In the genomic region with DNA sequence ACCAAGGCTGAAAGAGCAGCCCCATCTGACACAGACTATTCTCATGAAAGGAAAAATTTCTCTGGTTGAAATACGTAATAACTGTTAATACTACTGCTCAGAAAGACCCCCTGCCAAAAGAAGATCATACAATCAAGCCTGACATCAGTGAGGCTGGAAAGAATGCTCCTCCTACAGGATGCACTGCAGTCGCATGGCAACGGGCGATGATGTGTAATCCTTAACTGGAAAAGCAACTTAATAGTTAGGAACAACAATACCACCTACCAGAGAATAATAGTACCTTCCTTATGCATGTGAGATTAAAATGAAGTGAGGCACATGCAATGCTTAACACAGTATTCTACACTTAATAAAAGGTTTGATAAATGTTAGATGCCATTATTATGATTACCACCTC, we compare ENCODE assay signal across 12 cellular contexts. TPM values are rescaled to one million over a fixed set of nuclear protein-coding genes. Genes with fewer than 3 reads are reported as not detected.
DNase-seq lines count a peak whose midpoint lies in the region; ATAC-seq, FAIRE-seq and TF ChIP-seq lines count a peak whose summit lies in the region.
"Had no signal": no experiment of that assay in that cellular context is flagged by ENCODE, and none has a peak within 500 bp of the region (broad histone marks: within the 10 kb centered on the region; RNA-seq: fewer than 3 reads in every experiment).

No MANE protein-coding gene starts in this region.

- H3K27me3 ChIP-seq in keratinocyte (ENCODE audit: control insufficient read depth, extremely low read depth, insufficient read depth, low read length) = no peaks in the 10 kb centered on the region

- peak overlapping the region; percentile 78 for H3K4me3 Mint-ChIP-seq in activated naive CD8-positive, alpha-beta T cell treated with anti-CD3 and anti-CD28 coated beads for 36 hours

- H3K9me1 ChIP-seq in keratinocyte (ENCODE audit: control insufficient read depth, extremely low read depth, insufficient read depth, low read length) = no peaks in the 10 kb centered on the region

- H3K4me1 Mint-ChIP-seq in activated naive CD8-positive, alpha-beta T cell treated with anti-CD3 and anti-CD28 coated beads for 36 hours = peaks cover 30% of the 10 kb centered on the region

- no peak overlapping the region for H3K9ac ChIP-seq in keratinocyte (ENCODE audit: control insufficient read depth, extremely low read depth, insufficient read depth, low read length)

- FAIRE-seq in keratinocyte (lab: Jason Lieb, UNC) = no peak
- FAIRE-seq: frontal cortex had no signal

- peaks cover 26% of the 10 kb centered on the region for H3K79me2 ChIP-seq in keratinocyte (ENCODE audit: control insufficient read depth, insufficient read depth, low read length)

- H3K9me3 ChIP-seq in keratinocyte (ENCODE audit: control insufficient read depth, low read depth, low read length) = peaks cover 3% of the 10 kb centered on the region

- H3K36me3 Mint-ChIP-seq in activated naive CD8-positive, alpha-beta T cell treated with anti-CD3 and anti-CD28 coated beads for 36 hours = peaks cover 16% of the 10 kb centered on the region

- peaks cover 2% of the 10 kb centered on the region in 2 experiments for H3K36me3 ChIP-seq in keratinocyte (ENCODE audit: control insufficient read depth in 2 of 2, extremely low read depth in 1 of 2, insufficient read depth in 2 of 2, low read length in 2 of 2)

- peak overlapping the region; percentile 89 for H3K4me2 ChIP-seq in keratinocyte (ENCODE audit: control insufficient read depth, extremely low read depth, insufficient read depth, low read depth, low read length)

- H3K4me3 ChIP-seq in keratinocyte (ENCODE audit: control insufficient read depth in 2 of 3, extremely low read depth in 1 of 3, insufficient read depth in 2 of 3, low read depth in 1 of 3, low read length in 3 of 3) = no peak overlapping the region

- H3K27me3 Mint-ChIP-seq in activated naive CD8-positive, alpha-beta T cell treated with anti-CD3 and anti-CD28 coated beads for 36 hours = no peaks in the 10 kb centered on the region
- H3K27me3 Mint-ChIP-seq: stimulated activated naive CD8-positive, alpha-beta T cell treated with anti-CD3 and anti-CD28 coated beads, Interleukin-15, amount 100 ng/mL, for 72 hours had no signal

- no peaks in the 10 kb centered on the region for H4K20me1 ChIP-seq in keratinocyte (ENCODE audit: control insufficient read depth, extremely low read depth, insufficient read depth, low read length)

- no peak for ATAC-seq in GM19467 (IDR thresholded peaks at IDR 0.05; ENCODE audit: unreplicated experiment)
- ATAC-seq in GM21528 (IDR thresholded peaks at IDR 0.05; ENCODE audit: low FRiP score, unreplicated experiment) = no peak
- ATAC-seq in left lobe of liver = no peak

- peak overlapping the region; percentile 77 for H3K27ac ChIP-seq in keratinocyte (ENCODE audit: control insufficient read depth, insufficient read depth, low read length)

- peak overlapping the region; percentile 38 for H3K27ac Mint-ChIP-seq in activated naive CD8-positive, alpha-beta T cell treated with anti-CD3 and anti-CD28 coated beads for 36 hours

- H3K9me3 Mint-ChIP-seq in activated naive CD8-positive, alpha-beta T cell treated with anti-CD3 and anti-CD28 coated beads for 36 hours = peaks cover 28% of the 10 kb centered on the region

- TF ChIP-seq CTCF in keratinocyte (optimal IDR thresholded peaks at IDR 0.05 in 1 of 3, IDR thresholded peaks at IDR 0.05 in 1 of 3, conservative IDR thresholded peaks at IDR 0.05 in 1 of 3; ENCODE audit: extremely low read depth in 1 of 3, insufficient read depth in 2 of 3, low read length in 3 of 3) = peak in 1 of 3 experiments; percentile 4

- peaks cover 21% of the 10 kb centered on the region for H3K4me1 ChIP-seq in keratinocyte (ENCODE audit: control insufficient read depth, extremely low read depth, insufficient read depth, low read length)

- H2AFZ ChIP-seq in keratinocyte (ENCODE audit: control insufficient read depth, low read length) = peak overlapping the region; percentile 20

- DNase-seq in CD1c-positive myeloid dendritic cell (ENCODE audit: extremely low spot score) (peak; percentile 38), HCEC 1CT (peak; percentile 15), keratinocyte (ENCODE audit: low read depth, low spot score) (no peak), midbrain (lab: John Stamatoyannopoulos, UW) (no peak), left lobe of liver (ENCODE audit: low spot score) (no peak)
- DNase-seq in activated naive CD8-positive, alpha-beta T cell treated with anti-CD3 and anti-CD28 coated beads for 36 hours = no peak
- DNase-seq: activated CD4-positive, CD25-positive, alpha-beta regulatory T cell; amygdala; stimulated activated naive CD8-positive, alpha-beta T cell treated with anti-CD3 and anti-CD28 coated beads, Interleukin-15, amount 100 ng/mL, for 72 hours had no signal

- dilution Hi-C loops in keratinocyte (cut with MboI; ENCODE audit: extremely low pct_ligation_motif_present, low sequenced_read_pairs) = no loop called here

RNA-seq across cellular contexts. Expression of gene GOLGA5, which starts 1.2 kb away (rescaled TPM):
- 10 to 100 TPM; 14.6 to 15.9 TPM for total RNA-seq in activated naive CD8-positive, alpha-beta T cell treated with anti-CD3 and anti-CD28 coated beads for 36 hours
- 30.3 to 37.8 TPM (median 30.6 TPM) in 3 replicates for polyA plus RNA-seq in keratinocyte
- 85.9 TPM for polyA plus RNA-seq in keratinocyte (2011; ENCODE audit: low read depth)
- polyA plus RNA-seq in keratinocyte (2011; cell fraction: cytosol; rRNA removed) = 29.0 and 51.8 TPM in 2 replicates
- polyA plus RNA-seq in keratinocyte (2011; cell fraction: nucleus; rRNA removed) = 27.3 and 32.1 TPM in 2 replicates
- polyA plus RNA-seq in keratinocyte (2012; ENCODE audit: low replicate concordance) = 20.5 and 24.5 TPM in 2 replicates
- 7.4 to 20.7 TPM (median 11.5 TPM) in 3 replicates for polyA minus RNA-seq in keratinocyte
- polyA minus RNA-seq in keratinocyte (2011; cell fraction: cytosol; rRNA and poly(A)+ RNA removed) = 16.5 TPM
- polyA minus RNA-seq in keratinocyte (2011; cell fraction: nucleus; rRNA and poly(A)+ RNA removed) = 10.3 and 20.5 TPM in 2 replicates
- total RNA-seq in left lobe of liver = 20.9 TPM

RNA-seq across cellular contexts. Expression of gene LGMN, which starts 44.5 kb away (rescaled TPM):
- 1 to 10 TPM; 2.1 to 3.7 TPM for total RNA-seq in activated naive CD8-positive, alpha-beta T cell treated with anti-CD3 and anti-CD28 coated beads for 36 hours
- 61.0 to 80.7 TPM (median 65.5 TPM) in 3 replicates for polyA plus RNA-seq in keratinocyte
- 29.5 TPM for polyA plus RNA-seq in keratinocyte (2011; ENCODE audit: low read depth)
- 35.6 and 41.4 TPM in 2 replicates for polyA plus RNA-seq in keratinocyte (2011; cell fraction: cytosol; rRNA removed)
- polyA plus RNA-seq in keratinocyte (2011; cell fraction: nucleus; rRNA removed) = 133 and 165 TPM in 2 replicates
- 30.6 and 52.1 TPM in 2 replicates for polyA plus RNA-seq in keratinocyte (2012; ENCODE audit: low replicate concordance)
- 44.6 to 49.5 TPM (median 45.4 TPM) in 3 replicates for polyA minus RNA-seq in keratinocyte
- 20.9 TPM for polyA minus RNA-seq in keratinocyte (2011; cell fraction: cytosol; rRNA and poly(A)+ RNA removed)
- 47.9 and 86.3 TPM in 2 replicates for polyA minus RNA-seq in keratinocyte (2011; cell fraction: nucleus; rRNA and poly(A)+ RNA removed)
- 47.0 TPM for total RNA-seq in left lobe of liver

Comparison
In these comparisons a context has a peak if more than half of its experiments do, and no peak if none do; other contexts are left out.
1. DNase-seq: peak in CD1c-positive myeloid dendritic cell (single experiment) and HCEC 1CT (single experiment); none in activated naive CD8-positive, alpha-beta T cell treated with anti-CD3 and anti-CD28 coated beads for 36 hours (single experiment), keratinocyte (single experiment), midbrain (single experiment) and left lobe of liver (single experiment).
2. RNA of gene LGMN, which starts 44.5 kb away (total RNA-seq): 47.0 TPM in left lobe of liver (single experiment); 2.1 to 3.7 TPM in activated naive CD8-positive, alpha-beta T cell treated with anti-CD3 and anti-CD28 coated beads for 36 hours; every median in the first group is over 10 times any median in the second.